In the genomic region with DNA sequence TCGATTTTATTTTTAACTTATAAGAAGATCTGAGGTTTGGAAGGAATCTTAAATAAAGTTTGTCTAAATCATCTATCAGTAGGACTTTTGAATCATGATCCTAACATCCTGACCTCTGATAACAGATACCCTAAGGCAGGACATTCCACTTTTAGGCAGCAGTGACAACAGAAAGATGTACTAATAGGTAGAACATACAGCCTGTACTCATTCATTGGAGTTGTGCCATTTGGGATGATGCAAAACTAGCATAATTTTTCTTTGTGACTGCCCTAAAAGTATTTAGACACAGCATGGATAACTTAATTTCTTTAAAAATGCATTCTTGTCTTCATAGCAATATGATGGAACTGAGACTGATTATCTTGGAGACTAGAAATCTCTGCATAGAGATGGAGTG, we compare ENCODE assay signal across 14 cellular contexts. TPM values are rescaled to one million over a fixed set of nuclear protein-coding genes. Genes with fewer than 3 reads are reported as not detected.
A peak's percentile ranks its signal among the peaks of the same experiment; 100 is the strongest.
DNase-seq lines count a peak whose midpoint lies in the region; ATAC-seq, FAIRE-seq and TF ChIP-seq lines count a peak whose summit lies in the region.
"Had no signal": no experiment of that assay in that cellular context is flagged by ENCODE, and none has a peak within 500 bp of the region (broad histone marks: within the 10 kb centered on the region; RNA-seq: fewer than 3 reads in every experiment).

No MANE protein-coding gene starts in this region.

- peaks cover 7 to 20% of the 10 kb centered on the region in 2 donors for H3K36me3 Mint-ChIP-seq in activated T-cell treated with anti-CD3 and anti-CD28 coated beads, Interleukin-2, amount 50 U/mL, for 72 hours (ENCODE audit: insufficient read depth in 2 of 2)
- peaks cover 2% of the 10 kb centered on the region for H3K36me3 Mint-ChIP-seq in osteocyte (ENCODE audit: unreplicated experiment)

- peak; percentile 37 for FAIRE-seq in endothelial cell of umbilical vein (lab: Jason Lieb, UNC)
- FAIRE-seq: TTC549 had no signal

- intact Hi-C loops in endothelial cell of umbilical vein (cut with micrococcal nuclease) = no loop called here

- BruUV-seq in endothelial cell of umbilical vein (replicated peaks; lab: Mats Ljungman, UMichigan) = no TSS peak

- H3K4me2 ChIP-seq in endothelial cell of umbilical vein (ENCODE audit: insufficient read depth, low read length) = no peak overlapping the region
- no peak overlapping the region for H3K4me2 ChIP-seq in Karpas-422 (ENCODE audit: low read depth, low read length, poor library complexity, severe bottlenecking)

- H3K4me3 Mint-ChIP-seq in activated T-cell treated with anti-CD3 and anti-CD28 coated beads, Interleukin-2, amount 50 U/mL, for 72 hours = no peak overlapping the region
- H3K4me3 Mint-ChIP-seq in osteocyte (ENCODE audit: unreplicated experiment) = no peak overlapping the region

- H3K79me2 ChIP-seq in endothelial cell of umbilical vein (ENCODE audit: control insufficient read depth, insufficient read depth, low read length) (peaks cover 45% of the 10 kb centered on the region), Karpas-422 (ENCODE audit: low read length) (peaks cover 85% of the 10 kb centered on the region)

- no peaks in the 10 kb centered on the region for H3K27me3 ChIP-seq in RWPE2 (ENCODE audit: insufficient read depth, poor library complexity, severe bottlenecking)
- H3K27me3 ChIP-seq in endothelial cell of umbilical vein (ENCODE audit: control insufficient read depth in 2 of 2, insufficient read depth in 2 of 2, low read length in 2 of 2) = no peaks in the 10 kb centered on the region
- H3K27me3 ChIP-seq in Karpas-422 (ENCODE audit: low read length) = no peaks in the 10 kb centered on the region
- H3K27me3 ChIP-seq: cardiac muscle cell had no signal

- H3K4me3 ChIP-seq in RWPE2 (ENCODE audit: severe bottlenecking) = no peak overlapping the region
- H3K4me3 ChIP-seq in endothelial cell of umbilical vein (replicated peaks in 1 of 3; ENCODE audit: insufficient read depth in 1 of 3, low read depth in 1 of 3, low read length in 3 of 3) = no peak overlapping the region
- no peak overlapping the region for H3K4me3 ChIP-seq in Karpas-422 (ENCODE audit: low read length)
- H3K4me3 ChIP-seq: cardiac muscle cell had no signal

- no peak for DNase-seq in activated T-cell treated with anti-CD3 and anti-CD28 coated beads, Interleukin-2, amount 50 U/mL, for 72 hours
- DNase-seq in activated T-cell treated with anti-CD3 and anti-CD28 coated beads for 4 hours = no peak
- no peak for DNase-seq in RWPE2 (ENCODE audit: low spot score)
- DNase-seq in endothelial cell of umbilical vein (ENCODE audit: low read depth, low spot score) = no peak
- DNase-seq in osteocyte (ENCODE audit: extremely low spot score, unreplicated experiment) = no peak
- no peak for DNase-seq in Karpas-422
- DNase-seq in GM20000 (ENCODE audit: low spot score) = no peak
- DNase-seq in GM10248 (ENCODE audit: extremely low spot score) = no peak
- DNase-seq: activated CD8-positive, alpha-beta memory T cell treated with anti-CD3 and anti-CD28 coated beads, Interleukin-2, amount 50 U/mL, for 4 hours; AML-193; NCI-H524 treated with DMSO at 0.1 percent for 48 hours; stimulated activated naive CD4-positive, alpha-beta T cell had no signal

- no peak for ATAC-seq in activated T-cell treated with anti-CD3 and anti-CD28 coated beads, Interleukin-2, amount 50 U/mL, for 72 hours (replicated peaks in 1 of 2)
- peak; percentile 67 for ATAC-seq in RWPE2 (ENCODE audit: low read depth)

- peak overlapping the region; percentile 85 for H3K27ac Mint-ChIP-seq in activated T-cell treated with anti-CD3 and anti-CD28 coated beads, Interleukin-2, amount 50 U/mL, for 72 hours
- peak overlapping the region; percentile 9 for H3K27ac Mint-ChIP-seq in osteocyte (ENCODE audit: unreplicated experiment)

- peaks cover 76% of the 10 kb centered on the region for H3K4me1 Mint-ChIP-seq in activated T-cell treated with anti-CD3 and anti-CD28 coated beads, Interleukin-2, amount 50 U/mL, for 72 hours (ENCODE audit: low read depth)
- peaks cover 17% of the 10 kb centered on the region for H3K4me1 Mint-ChIP-seq in osteocyte (ENCODE audit: unreplicated experiment)

- H3K27ac ChIP-seq in RWPE2 (ENCODE audit: poor library complexity, severe bottlenecking) = peak overlapping the region; percentile 72
- no peak overlapping the region for H3K27ac ChIP-seq in endothelial cell of umbilical vein (ENCODE audit: insufficient read depth, low read depth, low read length)
- no peak overlapping the region for H3K27ac ChIP-seq in Karpas-422 (ENCODE audit: low read length)

- TF ChIP-seq POLR2A in endothelial cell of umbilical vein (IDR thresholded peaks at IDR 0.05; ENCODE audit: low read depth, low read length) = no peak

- H3K9ac ChIP-seq in endothelial cell of umbilical vein (replicated peaks; ENCODE audit: extremely low read depth, insufficient read depth, low read length) (no peak overlapping the region), Karpas-422 (ENCODE audit: low read length) (no peak overlapping the region)

- H3K27me3 Mint-ChIP-seq in activated T-cell treated with anti-CD3 and anti-CD28 coated beads, Interleukin-2, amount 50 U/mL, for 72 hours (ENCODE audit: low read depth) = no peaks in the 10 kb centered on the region
- no peaks in the 10 kb centered on the region for H3K27me3 Mint-ChIP-seq in osteocyte (ENCODE audit: unreplicated experiment)

- H4K20me1 ChIP-seq in endothelial cell of umbilical vein (replicated peaks; ENCODE audit: control insufficient read depth, extremely low read depth, insufficient read depth, low read length) (peaks cover 2% of the 10 kb centered on the region), Karpas-422 (ENCODE audit: insufficient read depth, low read depth, low read length) (0 out of 2 replicates have a peak, but pooled peaks cover 2% of the 10 kb centered on the region)

- H3K9me1 ChIP-seq in endothelial cell of umbilical vein (replicated peaks; ENCODE audit: control insufficient read depth, extremely low read depth, insufficient read depth, low read length) = no peaks in the 10 kb centered on the region

- H3K4me1 ChIP-seq in RWPE2 (ENCODE audit: insufficient read depth, poor library complexity, severe bottlenecking) (peaks cover 50% of the 10 kb centered on the region), endothelial cell of umbilical vein (ENCODE audit: control insufficient read depth, extremely low read depth, insufficient read depth, low read length) (no peaks in the 10 kb centered on the region), Karpas-422 (ENCODE audit: low read length) (no peaks in the 10 kb centered on the region)

- 0 out of 2 replicates have a peak, but pooled peaks cover 11% of the 10 kb centered on the region for H3K36me3 ChIP-seq in RWPE2 (ENCODE audit: low read depth)
- no peaks in the 10 kb centered on the region for H3K36me3 ChIP-seq in endothelial cell of umbilical vein (ENCODE audit: control insufficient read depth in 2 of 2, extremely low read depth in 1 of 2, insufficient read depth in 2 of 2, low read length in 2 of 2)
- peaks cover 24% of the 10 kb centered on the region for H3K36me3 ChIP-seq in Karpas-422 (ENCODE audit: insufficient read depth, low read length)
- H3K36me3 ChIP-seq: cardiac muscle cell had no signal

- no peaks in the 10 kb centered on the region for H3K9me3 Mint-ChIP-seq in activated T-cell treated with anti-CD3 and anti-CD28 coated beads, Interleukin-2, amount 50 U/mL, for 72 hours
- H3K9me3 Mint-ChIP-seq in osteocyte (ENCODE audit: unreplicated experiment) = peaks cover 7% of the 10 kb centered on the region

- TF ChIP-seq CTCF in RWPE2 (IDR thresholded peaks at IDR 0.05; ENCODE audit: poor library complexity, severe bottlenecking) (no peak), endothelial cell of umbilical vein (IDR thresholded peaks at IDR 0.05; ENCODE audit: extremely low read depth in 1 of 2, insufficient read depth in 1 of 2, low read depth in 1 of 2, low read length in 2 of 2) (no peak), osteocyte (IDR thresholded peaks at IDR 0.05) (no peak), GM20000 (IDR thresholded peaks at IDR 0.05; ENCODE audit: extremely low read depth, missing control alignments) (no peak), GM10248 (IDR thresholded peaks at IDR 0.05; ENCODE audit: control extremely low read depth, extremely low read depth, low read depth, missing control alignments) (no peak)

- H3K9me3 ChIP-seq in RWPE2 (ENCODE audit: severe bottlenecking) (peaks cover 7% of the 10 kb centered on the region), endothelial cell of umbilical vein (replicated peaks; ENCODE audit: control insufficient read depth, insufficient read depth, low read length) (no peaks in the 10 kb centered on the region), Karpas-422 (ENCODE audit: low read length) (no peaks in the 10 kb centered on the region)

- POLR2A ChIA-PET in endothelial cell of umbilical vein (lab: Charles Lee) = no interaction called here
- POLR2A ChIA-PET in GM10248 (lab: Yijun Ruan, JAX) = no interaction called here

- CTCF ChIA-PET in endothelial cell of umbilical vein (lab: Charles Lee) (no interaction called here), GM10248 (lab: Yijun Ruan, JAX) (interaction anchor here (1.1 kb wide), 1 partner anchor 11 kb away, joined by 4 read pairs; no protein-coding TSS in a partner anchor)

- H3K9me2 ChIP-seq in Karpas-422 (replicated peaks; ENCODE audit: insufficient read depth, low read length) = no peaks in the 10 kb centered on the region

- H2AFZ ChIP-seq in endothelial cell of umbilical vein (ENCODE audit: low read depth, low read length) (no peak overlapping the region), Karpas-422 (ENCODE audit: low read length) (no peak overlapping the region)

- dilution Hi-C loops in endothelial cell of umbilical vein (cut with MboI; ENCODE audit: extremely low pct_ligation_motif_present, low sequenced_read_pairs) = no loop called here

TF ChIP-seq in endothelial cell of umbilical vein, 7 proteins besides CTCF, POLR2A, EP300 and RAD21 (continues in another document):
- TF ChIP-seq EZH2 (IDR thresholded peaks at IDR 0.05; ENCODE audit: borderline replicate concordance, low read depth, low read length, severe bottlenecking) (no peak), POLR2AphosphoS5 (IDR thresholded peaks at IDR 0.05; ENCODE audit: insufficient read depth, low read depth, low read length) (no peak), GATA2 (IDR thresholded peaks at IDR 0.05; ENCODE audit: insufficient read depth, insufficient read length, low read depth, low read length) (no peak)

RNA-seq across cellular contexts. Expression of gene CDC42SE2, which starts 39.7 kb away (rescaled TPM):
- total RNA-seq in activated T-cell treated with anti-CD3 and anti-CD28 coated beads, Interleukin-2, amount 50 U/mL, for 72 hours = 100 to 1,000 TPM; 147 to 151 TPM
- 21.2 and 21.9 TPM in 2 replicates for total RNA-seq in endothelial cell of umbilical vein
- 10.7 and 14.7 TPM in 2 replicates for polyA plus RNA-seq in endothelial cell of umbilical vein
- polyA plus RNA-seq in endothelial cell of umbilical vein (2011; cell fraction: cytosol; rRNA removed) = 11.7 and 12.6 TPM in 2 replicates
- 8.6 and 12.8 TPM in 2 replicates for polyA plus RNA-seq in endothelial cell of umbilical vein (2011; cell fraction: nucleus; rRNA removed)
- polyA plus RNA-seq in endothelial cell of umbilical vein (2012) = 14.7 and 19.0 TPM in 2 replicates
- 25.2 and 27.9 TPM in 2 replicates for polyA minus RNA-seq in endothelial cell of umbilical vein
- polyA minus RNA-seq in endothelial cell of umbilical vein (2011; cell fraction: cytosol; rRNA and poly(A)+ RNA removed) = 9.8 TPM
- 19.6 and 27.8 TPM in 2 replicates for polyA minus RNA-seq in endothelial cell of umbilical vein (2011; cell fraction: nucleus; rRNA and poly(A)+ RNA removed)
- total RNA-seq in osteocyte = 21.6 and 22.9 TPM in 2 replicates
- total RNA-seq in Karpas-422 (2014; rRNA removed; shearing (Covaris generic); ENCODE audit: low replicate concordance) = 57.4 and 143 TPM in 2 replicates
